Comparison of ENCODE assay signal across 12 cellular contexts in the genomic region with DNA sequence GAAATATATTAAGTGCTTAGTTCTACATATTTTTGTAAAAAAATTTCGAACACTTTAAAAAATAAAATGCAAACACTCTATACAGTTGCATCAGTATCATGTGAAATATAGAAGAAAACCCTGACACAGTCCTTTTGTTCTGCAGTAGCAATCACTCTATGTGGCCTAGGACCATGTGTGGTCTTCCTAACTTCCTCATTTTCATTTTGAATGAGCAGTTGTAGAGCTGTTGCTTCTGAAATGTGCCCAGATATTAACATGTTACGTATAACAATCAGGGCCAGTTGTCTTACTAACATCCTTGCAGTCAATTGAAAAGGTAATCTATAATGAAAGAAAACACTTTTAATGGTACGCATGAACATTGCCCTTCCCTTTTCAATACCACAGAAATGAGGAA.
DNase-seq lines count a peak whose midpoint lies in the region; ATAC-seq and TF ChIP-seq lines count a peak whose summit lies in the region.
"Had no signal": no experiment of that assay in that cellular context is flagged by ENCODE, and none has a peak within 500 bp of the region (broad histone marks: within the 10 kb centered on the region; RNA-seq: fewer than 3 reads in every experiment).

No MANE protein-coding gene starts in this region.

- POLR2A ChIA-PET in activated CD8-positive, alpha-beta T cell treated with anti-CD3 and anti-CD28 coated beads, Interleukin-2, amount 10 ng/mL, durations not matched to agents 7 days and 5 days (lab: Charles Lee): interaction anchor here (1.3 kb wide), 1 partner anchor 23 kb away, joined by 4 read pairs; no protein-coding TSS in a partner anchor

- no peaks in the 10 kb centered on the region for H3K27me3 Mint-ChIP-seq in activated CD8-positive, alpha-beta T cell treated with anti-CD3 and anti-CD28 coated beads, Interleukin-2, amount 10 ng/mL, durations not matched to agents 7 days and 5 days (ENCODE audit: low read depth)
- H3K27me3 Mint-ChIP-seq in activated naive CD4-positive, alpha-beta T cell treated with anti-CD3 and anti-CD28 coated beads, Interleukin-2, amount 10 ng/mL, durations not matched to agents 7 days and 5 days: no peaks in the 10 kb centered on the region
- H3K27me3 Mint-ChIP-seq in chondrocyte (ENCODE audit: low read depth): no peaks in the 10 kb centered on the region
- H3K27me3 Mint-ChIP-seq: brain had no signal

- TF ChIP-seq CTCF in chondrocyte (IDR thresholded peaks at IDR 0.05): no peak

- CTCF ChIA-PET in activated CD8-positive, alpha-beta T cell treated with anti-CD3 and anti-CD28 coated beads, Interleukin-2, amount 10 ng/mL, durations not matched to agents 7 days and 5 days (lab: Charles Lee): interaction anchor here (1.0 to 2.2 kb wide), 6 partner anchors 8 to 213 kb away, joined by 3 to 9 read pairs (median 4); no protein-coding TSS in a partner anchor
- CTCF ChIA-PET in activated naive CD4-positive, alpha-beta T cell treated with anti-CD3 and anti-CD28 coated beads, Interleukin-2, amount 10 ng/mL, durations not matched to agents 7 days and 5 days (lab: Charles Lee): interaction anchor here (1.6 kb wide), 1 partner anchor 9 kb away, joined by 8 read pairs; no protein-coding TSS in a partner anchor

- peaks cover 35% of the 10 kb centered on the region for H3K36me3 Mint-ChIP-seq in activated CD8-positive, alpha-beta T cell treated with anti-CD3 and anti-CD28 coated beads, Interleukin-2, amount 10 ng/mL, durations not matched to agents 7 days and 5 days (ENCODE audit: low read depth)
- H3K36me3 Mint-ChIP-seq in activated naive CD4-positive, alpha-beta T cell treated with anti-CD3 and anti-CD28 coated beads, Interleukin-2, amount 10 ng/mL, durations not matched to agents 7 days and 5 days: peaks cover 5% of the 10 kb centered on the region
- H3K36me3 Mint-ChIP-seq in chondrocyte (ENCODE audit: low read depth): no peaks in the 10 kb centered on the region

- H3K9me3 Mint-ChIP-seq in activated CD8-positive, alpha-beta T cell treated with anti-CD3 and anti-CD28 coated beads, Interleukin-2, amount 10 ng/mL, durations not matched to agents 7 days and 5 days (ENCODE audit: insufficient read depth): no peaks in the 10 kb centered on the region
- no peaks in the 10 kb centered on the region for H3K9me3 Mint-ChIP-seq in activated naive CD4-positive, alpha-beta T cell treated with anti-CD3 and anti-CD28 coated beads, Interleukin-2, amount 10 ng/mL, durations not matched to agents 7 days and 5 days
- no peaks in the 10 kb centered on the region for H3K9me3 Mint-ChIP-seq in chondrocyte (ENCODE audit: low read depth)
- H3K9me3 Mint-ChIP-seq: brain had no signal

- peak; percentile 63 for ATAC-seq in GM18502 (IDR thresholded peaks at IDR 0.05; ENCODE audit: poor library complexity, unreplicated experiment)
- peak; percentile 63 for ATAC-seq in GM21526 (IDR thresholded peaks at IDR 0.05; ENCODE audit: low FRiP score, unreplicated experiment)
- ATAC-seq in HG03432 (IDR thresholded peaks at IDR 0.05; ENCODE audit: unreplicated experiment): peak; percentile 65
- no peak for ATAC-seq in activated CD8-positive, alpha-beta T cell treated with anti-CD3 and anti-CD28 coated beads, Interleukin-2, amount 10 ng/mL, durations not matched to agents 7 days and 5 days
- ATAC-seq: psoas muscle had no signal

- no peak overlapping the region for H3K4me3 ChIP-seq in H7 (ENCODE audit: insufficient read depth, low read depth, low read length)
- H3K4me3 ChIP-seq: hepatocyte, psoas muscle had no signal

- H3K4me1 Mint-ChIP-seq in activated CD8-positive, alpha-beta T cell treated with anti-CD3 and anti-CD28 coated beads, Interleukin-2, amount 10 ng/mL, durations not matched to agents 7 days and 5 days (ENCODE audit: low read depth): peaks cover 43% of the 10 kb centered on the region
- H3K4me1 Mint-ChIP-seq in activated naive CD4-positive, alpha-beta T cell treated with anti-CD3 and anti-CD28 coated beads, Interleukin-2, amount 10 ng/mL, durations not matched to agents 7 days and 5 days: peaks cover 36% of the 10 kb centered on the region
- peaks cover 22% of the 10 kb centered on the region for H3K4me1 Mint-ChIP-seq in chondrocyte (ENCODE audit: low read depth)
- H3K4me1 Mint-ChIP-seq: brain had no signal

- H3K27ac Mint-ChIP-seq in activated CD8-positive, alpha-beta T cell treated with anti-CD3 and anti-CD28 coated beads, Interleukin-2, amount 10 ng/mL, durations not matched to agents 7 days and 5 days: peak overlapping the region; percentile 11
- H3K27ac Mint-ChIP-seq in activated naive CD4-positive, alpha-beta T cell treated with anti-CD3 and anti-CD28 coated beads, Interleukin-2, amount 10 ng/mL, durations not matched to agents 7 days and 5 days: no peak overlapping the region
- no peak overlapping the region for H3K27ac Mint-ChIP-seq in chondrocyte (ENCODE audit: unreplicated experiment)
- H3K27ac Mint-ChIP-seq: brain had no signal

- H3K4me3 Mint-ChIP-seq in activated CD8-positive, alpha-beta T cell treated with anti-CD3 and anti-CD28 coated beads, Interleukin-2, amount 10 ng/mL, durations not matched to agents 7 days and 5 days: no peak overlapping the region
- H3K4me3 Mint-ChIP-seq in activated naive CD4-positive, alpha-beta T cell treated with anti-CD3 and anti-CD28 coated beads, Interleukin-2, amount 10 ng/mL, durations not matched to agents 7 days and 5 days: no peak overlapping the region
- no peak overlapping the region for H3K4me3 Mint-ChIP-seq in chondrocyte (ENCODE audit: unreplicated experiment)
- H3K4me3 Mint-ChIP-seq: brain had no signal

- H3K36me3 ChIP-seq in H7 (replicated peaks; ENCODE audit: control insufficient read depth, insufficient read depth, low read length): peaks cover 3% of the 10 kb centered on the region

- no peak for DNase-seq in activated CD8-positive, alpha-beta T cell treated with anti-CD3 and anti-CD28 coated beads, Interleukin-2, amount 10 ng/mL, durations not matched to agents 7 days and 5 days
- DNase-seq in activated naive CD4-positive, alpha-beta T cell treated with anti-CD3 and anti-CD28 coated beads, Interleukin-2, amount 10 ng/mL, durations not matched to agents 7 days and 5 days: no peak
- DNase-seq in NCI-H1694 (lab: John Stamatoyannopoulos, UW) (no peak), H7 (no peak), chondrocyte (ENCODE audit: low spot score) (no peak)
- DNase-seq: KG1, psoas muscle had no signal

- no peaks in the 10 kb centered on the region for H3K27me3 ChIP-seq in H7 (ENCODE audit: control insufficient read depth, insufficient read depth, low read length)
- H3K27me3 ChIP-seq: hepatocyte had no signal
